In genomic region chr10:86397120-86397519, GRCh38 we compare ENCODE assay signal across 9 cellular contexts. TPM values are rescaled to one million over a fixed set of nuclear protein-coding genes. Genes with fewer than 3 reads are reported as not detected.
"Had no signal": no experiment of that assay in that cellular context is flagged by ENCODE, and none has a peak within 500 bp of the region (broad histone marks: within the 10 kb centered on the region; RNA-seq: fewer than 3 reads in every experiment).

No MANE protein-coding gene starts in this region.

- H3K9me3 ChIP-seq: HAP-1 had no signal

- H3K9ac ChIP-seq: KMS-11 had no signal

- H3K4me3 ChIP-seq: HAP-1 had no signal

- H3K27ac ChIP-seq: HL-60, KMS-11 had no signal

- FAIRE-seq: HepG2 had no signal

- H3K9me3 Mint-ChIP-seq: IgD-negative memory B cell had no signal

- H3K4me1 ChIP-seq: HAP-1 had no signal

- H3K36me3 Mint-ChIP-seq: IgD-negative memory B cell had no signal

- H3K36me3 ChIP-seq: HAP-1 had no signal

- H3K4me2 ChIP-seq: KMS-11 had no signal

- ATAC-seq: HCT116, HepG2 had no signal

- DNase-seq: GOT3, H7, KBM-7 had no signal

- H3K27ac Mint-ChIP-seq: IgD-negative memory B cell had no signal

RNA-seq across cellular contexts. Expression of gene GRID1, which starts 30.5 kb away (rescaled TPM):
- total RNA-seq: HepG2 had no signal
- polyA plus RNA-seq: IgD-negative memory B cell had no signal
